8 cellular contexts compared by ENCODE assay signal in the genomic region with DNA sequence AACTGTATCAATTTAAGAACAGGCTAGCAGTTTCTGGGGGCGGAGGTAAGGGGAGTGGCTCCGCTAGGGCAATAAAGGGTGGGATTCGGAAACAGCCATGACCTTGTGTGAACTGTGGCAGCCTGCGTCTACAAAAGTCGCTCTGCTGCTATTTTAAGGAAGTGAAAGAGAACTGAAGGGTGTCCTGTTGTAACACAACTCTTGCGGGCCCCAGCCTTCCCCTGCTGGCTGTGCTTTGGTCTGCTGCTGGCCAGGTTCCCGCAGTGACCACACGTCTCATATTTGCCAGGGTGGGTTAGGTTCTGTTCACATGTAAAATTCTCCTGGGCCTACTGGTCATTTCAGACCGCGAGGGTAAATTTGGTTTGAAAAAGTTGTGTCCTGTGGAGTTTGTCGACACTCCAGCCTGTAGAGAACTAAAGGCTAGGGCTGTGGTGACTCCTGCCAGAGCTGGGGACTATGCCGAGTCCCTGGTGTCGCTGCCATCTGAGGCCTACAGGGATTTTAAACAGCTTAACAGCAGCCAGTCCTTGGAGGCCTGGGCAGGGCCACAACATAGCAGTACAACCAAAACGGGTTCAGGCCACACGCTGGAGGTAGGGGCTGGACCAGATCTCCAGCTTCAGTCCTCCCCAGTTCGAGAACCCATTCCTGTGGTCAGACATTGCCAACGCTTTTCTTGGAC. TPM values are rescaled to one million over a fixed set of nuclear protein-coding genes. Genes with fewer than 3 reads are reported as not detected.
A peak's percentile ranks its signal among the peaks of the same experiment; 100 is the strongest.
DNase-seq lines count a peak whose midpoint lies in the region; ATAC-seq, FAIRE-seq and TF ChIP-seq lines count a peak whose summit lies in the region.

No MANE protein-coding gene starts in this region.

- H3K9me3 ChIP-seq in SJSA1 (replicated peaks): no peaks in the 10 kb centered on the region
- H3K9me3 ChIP-seq in mucosa of descending colon: no peaks in the 10 kb centered on the region

- H3K4me1 ChIP-seq in SJSA1 (replicated peaks) (peaks cover 16% of the 10 kb centered on the region), mucosa of descending colon (ENCODE audit: low read depth) (peaks cover 31% of the 10 kb centered on the region)

- FAIRE-seq in urothelium cell line (lab: Jason Lieb, UNC): no peak

- H3K9me3 Mint-ChIP-seq in endothelial cell (ENCODE audit: unreplicated experiment): no peaks in the 10 kb centered on the region

- H3K36me3 ChIP-seq in SJSA1: no peaks in the 10 kb centered on the region
- H3K36me3 ChIP-seq in mucosa of descending colon (ENCODE audit: low read depth): no peaks in the 10 kb centered on the region

- peak; percentile 77 for ATAC-seq in GM18861 (IDR thresholded peaks at IDR 0.05; ENCODE audit: unreplicated experiment)
- peak; percentile 52 for ATAC-seq in HG03039 (IDR thresholded peaks at IDR 0.05; ENCODE audit: unreplicated experiment)
- ATAC-seq in mucosa of descending colon: peak; percentile 60

- no peaks in the 10 kb centered on the region for H3K36me3 Mint-ChIP-seq in endothelial cell (ENCODE audit: low read depth, unreplicated experiment)

- H3K4me3 ChIP-seq in SJSA1 (peak overlapping the region; percentile 60), mucosa of descending colon (peak overlapping the region; percentile 52)

- H3K27me3 ChIP-seq in SJSA1 (replicated peaks): no peaks in the 10 kb centered on the region

- no peak overlapping the region for H3K27ac Mint-ChIP-seq in endothelial cell (ENCODE audit: unreplicated experiment)

- peaks cover 13% of the 10 kb centered on the region for H3K4me1 Mint-ChIP-seq in endothelial cell (ENCODE audit: unreplicated experiment)

- DNase-seq in AG09319 (ENCODE audit: extremely low read depth, low read depth): peak; percentile 48
- DNase-seq in SJSA1 (ENCODE audit: low read depth in 1 of 2, low spot score in 2 of 2): peak in 1 of 2 experiments; percentile 56
- DNase-seq in endothelial cell (ENCODE audit: low spot score): peak; percentile 14
- peak; percentile 77 to 86 (median 77) for DNase-seq in mucosa of descending colon
- peak; percentile 24 for DNase-seq in urothelium cell line (ENCODE audit: low spot score)
- no peak for DNase-seq in NCI-H1436 treated with DMSO at 0.1 percent for 48 hours (lab: John Stamatoyannopoulos, UW)

- intact Hi-C loops in mucosa of descending colon (cut with DNase I, micrococcal nuclease): no loop called here

- peak overlapping the region; percentile 93 for H3K4me3 Mint-ChIP-seq in endothelial cell (ENCODE audit: unreplicated experiment)

- peak overlapping the region; percentile 33; the same call in 1 of the 2 replicates for H3K27ac ChIP-seq in SJSA1

- H3K27me3 Mint-ChIP-seq in endothelial cell (ENCODE audit: unreplicated experiment): peaks cover 11% of the 10 kb centered on the region

- TF ChIP-seq CTCF in AG09319 (IDR thresholded peaks at IDR 0.05; ENCODE audit: low read depth, low read length) (peak; percentile 23), endothelial cell (IDR thresholded peaks at IDR 0.05; ENCODE audit: unreplicated experiment) (no peak), mucosa of descending colon (IDR thresholded peaks at IDR 0.05) (no peak)

RNA-seq across cellular contexts. Expression of gene PPFIBP2, which starts 1.1 kb away (rescaled TPM):
- total RNA-seq in SJSA1 (2014; rRNA removed; shearing (Covaris generic)): 7.4 and 17.5 TPM in 2 replicates
- 7.3 TPM for total RNA-seq in endothelial cell (ENCODE audit: unreplicated experiment)
- 10 to 100 TPM; 40.1 to 83.5 (median 69.2) TPM for total RNA-seq in mucosa of descending colon

RNA-seq across cellular contexts. Expression of gene OLFML1, which starts 27.4 kb away (rescaled TPM):
- total RNA-seq in SJSA1 (2014; rRNA removed; shearing (Covaris generic)): 0.09 and 1.1 TPM in 2 replicates
- 0.33 TPM for total RNA-seq in endothelial cell (ENCODE audit: unreplicated experiment)
- total RNA-seq in mucosa of descending colon: 10 to 100 TPM in 1 of 3 donors, 1 to 10 TPM in 2; 2.1 to 11.2 (median 5.2) TPM
